7 cellular contexts compared by ENCODE assay signal in genomic region chr11:8019671-8020597, GRCh38. TPM values are rescaled to one million over a fixed set of nuclear protein-coding genes. Genes with fewer than 3 reads are reported as not detected.
A peak's percentile ranks its signal among the peaks of the same experiment; 100 is the strongest.
DNase-seq lines count a peak whose midpoint lies in the region; TF ChIP-seq lines count a peak whose summit lies in the region.

No MANE protein-coding gene starts in this region.

- H3K27ac Mint-ChIP-seq in activated CD4-positive, alpha-beta T cell treated with anti-CD3 and anti-CD28 coated beads, Interleukin-2, amount 10 ng/mL, durations not matched to agents 24 days and 14 days = no peak overlapping the region

- POLR2A ChIA-PET in HEK293 (lab: Yijun Ruan, JAX) = interaction anchor here (1.9 kb wide), 1 partner anchor 33 kb away, joined by 5 read pairs; the partner anchor contains the start of gene EIF3F

- intact Hi-C loops in activated CD4-positive, alpha-beta T cell treated with anti-CD3 and anti-CD28 coated beads, Interleukin-2, amount 10 ng/mL, durations not matched to agents 24 days and 14 days (cut with micrococcal nuclease) = loop anchor here (2.0 to 10.0 kb wide), 2 partner anchors 33 to 565 kb away; partner anchors contain the start of gene EIF3F

- H3K4me3 Mint-ChIP-seq in activated CD4-positive, alpha-beta T cell treated with anti-CD3 and anti-CD28 coated beads, Interleukin-2, amount 10 ng/mL, durations not matched to agents 24 days and 14 days = peak overlapping the region; percentile 69

- CTCF ChIA-PET in HEK293 (lab: Yijun Ruan, JAX) = interaction anchor here (0.6 to 4.2 kb wide), 6 partner anchors 13 to 1057 kb away, joined by 3 to 38 read pairs (median 7); no protein-coding TSS in a partner anchor

- no peaks in the 10 kb centered on the region for H3K9me3 ChIP-seq in HEK293 (ENCODE audit: control insufficient read depth, insufficient read depth, low read depth, low read length)

- H3K36me3 ChIP-seq in HEK293 (ENCODE audit: control insufficient read depth in 2 of 2, insufficient read depth in 1 of 2, low read length in 2 of 2) = no peaks in the 10 kb centered on the region

- peaks cover 47% of the 10 kb centered on the region for H3K27me3 Mint-ChIP-seq in activated CD4-positive, alpha-beta T cell treated with anti-CD3 and anti-CD28 coated beads, Interleukin-2, amount 10 ng/mL, durations not matched to agents 24 days and 14 days

- no peaks in the 10 kb centered on the region for H3K4me1 ChIP-seq in HEK293 (ENCODE audit: control insufficient read depth, insufficient read depth, low read length)

- no peaks in the 10 kb centered on the region for H3K36me3 Mint-ChIP-seq in activated CD4-positive, alpha-beta T cell treated with anti-CD3 and anti-CD28 coated beads, Interleukin-2, amount 10 ng/mL, durations not matched to agents 24 days and 14 days (ENCODE audit: low read depth)

- no peaks in the 10 kb centered on the region for H3K9me3 Mint-ChIP-seq in activated CD4-positive, alpha-beta T cell treated with anti-CD3 and anti-CD28 coated beads, Interleukin-2, amount 10 ng/mL, durations not matched to agents 24 days and 14 days

- TF ChIP-seq CTCF in HEK293 (tag by site-specific recombination; IDR thresholded peaks at IDR 0.05) = no peak

- no peak overlapping the region for H3K27ac ChIP-seq in HEK293 (ENCODE audit: extremely low read depth, low read depth, low read length)

- peak; percentile 68 for DNase-seq in activated CD4-positive, alpha-beta T cell treated with anti-CD3 and anti-CD28 coated beads, Interleukin-2, amount 10 ng/mL, durations not matched to agents 24 days and 14 days
- peak; percentile 57 for DNase-seq in ecto neural progenitor cell (ENCODE audit: low spot score)
- peak; percentile 12 for DNase-seq in medulla oblongata (ENCODE audit: extremely low spot score)
- peak; percentile 26 for DNase-seq in stimulated activated naive CD4-positive, alpha-beta T cell treated with Interleukin-2 at 50 U/mL for 16 hours (lab: John Stamatoyannopoulos, UW)
- no peak for DNase-seq in SIG-M5 (lab: John Stamatoyannopoulos, UW)
- DNase-seq in NCI-H2196 (lab: John Stamatoyannopoulos, UW; ENCODE audit: unreplicated experiment) = no peak

- peaks cover 11% of the 10 kb centered on the region for H3K4me1 Mint-ChIP-seq in activated CD4-positive, alpha-beta T cell treated with anti-CD3 and anti-CD28 coated beads, Interleukin-2, amount 10 ng/mL, durations not matched to agents 24 days and 14 days

- peak overlapping the region; percentile 61 for H3K4me3 ChIP-seq in HEK293 (ENCODE audit: low read depth, low read length)

TF ChIP-seq in HEK293, 187 proteins besides CTCF, POLR2A, EP300 and RAD21:
- TF ChIP-seq ZNF585B (tag by site-specific recombination; IDR thresholded peaks at IDR 0.05) (no peak), KLF7 (tag by site-specific recombination; IDR thresholded peaks at IDR 0.05; ENCODE audit: borderline replicate concordance) (no peak), KLF9 (tag by site-specific recombination; IDR thresholded peaks at IDR 0.05; ENCODE audit: low read depth) (no peak), ZFHX2 (tag by site-specific recombination; conservative IDR thresholded peaks at IDR 0.05) (peak; percentile 89), SALL2 (tag by site-specific recombination; IDR thresholded peaks at IDR 0.05; ENCODE audit: borderline replicate concordance) (no peak), ZNF366 (tag by site-specific recombination; conservative IDR thresholded peaks at IDR 0.05) (no peak), ZNF23 (tag by site-specific recombination; IDR thresholded peaks at IDR 0.05; ENCODE audit: borderline replicate concordance) (no peak), ZNF132 (tag by site-specific recombination; IDR thresholded peaks at IDR 0.05; ENCODE audit: borderline replicate concordance) (no peak), EGR2 (tag by site-specific recombination; IDR thresholded peaks at IDR 0.05; ENCODE audit: low read depth) (peak; percentile 75; the same call in 1 of the 2 replicates), ZNF645 (tag by site-specific recombination; IDR thresholded peaks at IDR 0.05) (no peak), ZBTB26 (tag by site-specific recombination; optimal IDR thresholded peaks at IDR 0.05) (peak; percentile 48), ZNF10 (tag by site-specific recombination; IDR thresholded peaks at IDR 0.05) (no peak), SCRT2 (tag by site-specific recombination; IDR thresholded peaks at IDR 0.05) (peak; percentile 31; the same call in 1 of the 2 replicates), ZNF335 (tag by site-specific recombination; conservative IDR thresholded peaks at IDR 0.05) (peak; percentile 56; the same call in 1 of the 2 replicates), ZNF514 (tag by site-specific recombination; IDR thresholded peaks at IDR 0.05) (no peak), GLI4 (tag by site-specific recombination; IDR thresholded peaks at IDR 0.05) (no peak), ZNF341 (tag by site-specific recombination; IDR thresholded peaks at IDR 0.05; ENCODE audit: low read depth) (no peak)

RNA-seq across cellular contexts. Expression of gene EIF3F, which starts 32.8 kb away (rescaled TPM):
- total RNA-seq in activated CD4-positive, alpha-beta T cell treated with anti-CD3 and anti-CD28 coated beads, Interleukin-2, amount 10 ng/mL, durations not matched to agents 24 days and 14 days = 224 and 226 TPM in 2 replicates

RNA-seq across cellular contexts. Expression of gene NLRP10, which starts 54.7 kb away (rescaled TPM):
- not detected in 2 replicates for total RNA-seq in activated CD4-positive, alpha-beta T cell treated with anti-CD3 and anti-CD28 coated beads, Interleukin-2, amount 10 ng/mL, durations not matched to agents 24 days and 14 days

Comparison
In these comparisons a context has a peak if more than half of its experiments do, and no peak if none do; other contexts are left out.
1. DNase-seq: peak in activated CD4-positive, alpha-beta T cell treated with anti-CD3 and anti-CD28 coated beads, Interleukin-2, amount 10 ng/mL, durations not matched to agents 24 days and 14 days (single experiment), ecto neural progenitor cell (single experiment), medulla oblongata (single experiment) and stimulated activated naive CD4-positive, alpha-beta T cell treated with Interleukin-2 at 50 U/mL for 16 hours (single experiment); none in SIG-M5 (single experiment) and NCI-H2196 (single experiment).